Comparison of ENCODE assay signal across 7 cellular contexts in genomic region chr7:75182354-75183026, GRCh38.
DNase-seq lines count a peak whose midpoint lies in the region; ATAC-seq, FAIRE-seq and TF ChIP-seq lines count a peak whose summit lies in the region.
"Not testable (repeated sequence)": the region's sequence is repeated elsewhere in the genome, so short reads cannot be mapped to it uniquely, and the experiment has no call there.

No MANE protein-coding gene starts in this region.

- BruUV-seq in OCI-LY7 (replicated peaks; lab: Mats Ljungman, UMichigan) (TSS peak; percentile 95), K562 (replicated peaks; lab: Mats Ljungman, UMichigan) (TSS peak; percentile 91)

- CTCF ChIA-PET in OCI-LY7 (lab: Charles Lee; ENCODE audit: unreplicated experiment); K562 (lab: Yijun Ruan, JAX; ENCODE audit: low intra/inter-chr PET ratio): not testable (repeated sequence)

- not testable (repeated sequence) for H3K27me3 ChIP-seq in K562 (ENCODE audit: control insufficient read depth in 2 of 2, insufficient read depth in 2 of 2, low read length in 2 of 2); right cardiac atrium (ENCODE audit: control insufficient read depth, insufficient read depth)

- not testable (repeated sequence) for H3K4me3 ChIP-seq in OCI-LY7 (ENCODE audit: low read depth, low read length, poor library complexity, severe bottlenecking); K562; right cardiac atrium (ENCODE audit: low read length)

- not testable (repeated sequence) for H3K27ac ChIP-seq in OCI-LY7 (ENCODE audit: low read depth, low read length, poor library complexity, severe bottlenecking); K562 (ENCODE audit: extremely low read depth, low read depth, low read length); right cardiac atrium (ENCODE audit: low read length)

- TF ChIP-seq RAD21 in K562 (CRISPR knock-in tag; conservative IDR thresholded peaks at IDR 0.05 in 1 of 2, IDR thresholded peaks at IDR 0.05 in 1 of 2): not testable (repeated sequence)

- FAIRE-seq in K562 (lab: Jason Lieb, UNC): not testable (repeated sequence)

- H3K9me3 ChIP-seq in OCI-LY7 (ENCODE audit: low read length); K562 (replicated peaks; ENCODE audit: control insufficient read depth, insufficient read depth, low read depth, low read length); right cardiac atrium (ENCODE audit: control insufficient read depth, low read length): not testable (repeated sequence)

- H3K4me2 ChIP-seq in OCI-LY7 (ENCODE audit: low read length); K562 (ENCODE audit: insufficient read depth, low read length): not testable (repeated sequence)

- not testable (repeated sequence) for DNase-seq in OCI-LY7 (ENCODE audit: low spot score); K562 (ENCODE audit: extremely low read depth in 1 of 4, low spot score in 3 of 4); right cardiac atrium

- not testable (repeated sequence) for H3K9ac ChIP-seq in K562 (ENCODE audit: insufficient read depth in 1 of 2, low read depth in 2 of 2, low read length in 2 of 2)

- in situ Hi-C loops in K562 (cut with MboI): not testable (repeated sequence)

- H3K36me3 ChIP-seq in OCI-LY7 (ENCODE audit: insufficient read depth, low read length); K562 (ENCODE audit: control insufficient read depth, insufficient read depth, low read length): not testable (repeated sequence)

- not testable (repeated sequence) for H3K9me2 ChIP-seq in OCI-LY7 (ENCODE audit: insufficient read depth, low read length)

- not testable (repeated sequence) for H2AFZ ChIP-seq in OCI-LY7 (ENCODE audit: low read length); K562 (ENCODE audit: low read depth, low read length)

- not testable (repeated sequence) for TF ChIP-seq POLR2A in K562 (conservative IDR thresholded peaks at IDR 0.05)

- WGBS in K562 (ENCODE audit: insufficient coverage, low coverage, missing lambda C conversion rate): 80% methylated on average over 1 of the region's 14 CpGs
- WGBS in right cardiac atrium: 91% methylated on average over 2 of the region's 14 CpGs

- not testable (repeated sequence) for TF ChIP-seq CTCF in OCI-LY7 (conservative IDR thresholded peaks at IDR 0.05; ENCODE audit: low read length); K562 (IDR thresholded peaks at IDR 0.05 in 2 of 3, conservative IDR thresholded peaks at IDR 0.05 in 1 of 3; ENCODE audit: insufficient read depth in 2 of 3, low read depth in 1 of 3, low read length in 3 of 3)

- POLR2A ChIA-PET in OCI-LY7 (lab: Charles Lee); K562 (lab: Yijun Ruan, JAX): not testable (repeated sequence)

- not testable (repeated sequence) for H3K4me1 ChIP-seq in OCI-LY7 (ENCODE audit: insufficient read depth, low read length, poor library complexity, severe bottlenecking); K562 (replicated peaks in 1 of 2; ENCODE audit: control insufficient read depth in 2 of 2, insufficient read depth in 2 of 2, low read length in 2 of 2); right cardiac atrium (ENCODE audit: control insufficient read depth, insufficient read depth, low read length)

- not testable (repeated sequence) for H3K79me2 ChIP-seq in OCI-LY7 (ENCODE audit: insufficient read depth, low read depth, low read length); K562 (ENCODE audit: control insufficient read depth, insufficient read depth, low read length)

- not testable (repeated sequence) for H3K9me1 ChIP-seq in K562 (ENCODE audit: control insufficient read depth, insufficient read depth, low read length)

- peak; percentile 55 for ATAC-seq in GM18520 (IDR thresholded peaks at IDR 0.05; ENCODE audit: unreplicated experiment)
- ATAC-seq in GM21390 (IDR thresholded peaks at IDR 0.05; ENCODE audit: unreplicated experiment): peak; percentile 38
- peak; percentile 38 for ATAC-seq in HG02798 (IDR thresholded peaks at IDR 0.05; ENCODE audit: poor library complexity, unreplicated experiment)
- peak; percentile 24 for ATAC-seq in HG03196 (IDR thresholded peaks at IDR 0.05; ENCODE audit: unreplicated experiment)
- peak; percentile 23 for ATAC-seq in K562
- peak; percentile 27 to 45 for ATAC-seq in right cardiac atrium

- not testable (repeated sequence) for H4K20me1 ChIP-seq in OCI-LY7 (ENCODE audit: insufficient read depth, low read length); K562 (replicated peaks; ENCODE audit: control insufficient read depth, insufficient read depth, low read length)

- not testable (repeated sequence) for TF ChIP-seq EP300 in K562 (IDR thresholded peaks at IDR 0.05; ENCODE audit: low read length)

- intact Hi-C loops in OCI-LY7 (cut with micrococcal nuclease; ENCODE audit: unreplicated experiment); K562 (cut with micrococcal nuclease); right cardiac atrium (cut with DNase I): not testable (repeated sequence)
